1 cellular context compared by ENCODE assay signal in genomic region chr1:42958488-42959317, GRCh38.
TF ChIP-seq lines count a peak whose summit lies in the region.

Gene SLC2A1, minus strand, starts transcription at chr1:42958868. Its CDS starts 217 bp downstream, at chr1:42958651.

TF ChIP-seq in HepG2, 621 proteins besides CTCF, POLR2A, EP300 and RAD21 (continued from another document and continues in another):
- TF ChIP-seq, protein P1, sequence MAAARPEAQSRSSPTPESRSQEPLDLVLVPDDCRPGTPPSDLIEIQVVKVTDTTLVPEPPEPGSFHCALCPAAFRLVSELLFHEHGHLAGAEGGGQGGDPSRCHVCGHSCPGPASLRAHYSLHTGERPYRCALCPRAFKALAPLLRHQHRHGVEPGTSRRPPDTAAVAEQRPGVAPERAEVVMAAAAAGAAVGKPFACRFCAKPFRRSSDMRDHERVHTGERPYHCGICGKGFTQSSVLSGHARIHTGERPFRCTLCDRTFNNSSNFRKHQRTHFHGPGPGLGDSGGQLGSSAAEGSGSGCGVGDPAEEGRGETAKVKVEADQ (CRISPR knock-in tag; IDR thresholded peaks at IDR 0.05; ENCODE audit: borderline replicate concordance) = 0 out of 2 replicates have a peak, but pooled peaks have one; percentile 18
- TF ChIP-seq LCORL (IDR thresholded peaks at IDR 0.05) = no peak
- peak; percentile 52; the same call in 1 of the 2 replicates for TF ChIP-seq LCORL (CRISPR knock-in tag; IDR thresholded peaks at IDR 0.05)
- peak; percentile 68; the same call in 1 of the 2 replicates for TF ChIP-seq CHD4 (IDR thresholded peaks at IDR 0.05; ENCODE audit: borderline replicate concordance, low read length)
- 0 out of 2 replicates have a peak, but pooled peaks have one; percentile 6 for TF ChIP-seq NR0B2 (CRISPR knock-in tag; IDR thresholded peaks at IDR 0.05)
- TF ChIP-seq, protein P2, sequence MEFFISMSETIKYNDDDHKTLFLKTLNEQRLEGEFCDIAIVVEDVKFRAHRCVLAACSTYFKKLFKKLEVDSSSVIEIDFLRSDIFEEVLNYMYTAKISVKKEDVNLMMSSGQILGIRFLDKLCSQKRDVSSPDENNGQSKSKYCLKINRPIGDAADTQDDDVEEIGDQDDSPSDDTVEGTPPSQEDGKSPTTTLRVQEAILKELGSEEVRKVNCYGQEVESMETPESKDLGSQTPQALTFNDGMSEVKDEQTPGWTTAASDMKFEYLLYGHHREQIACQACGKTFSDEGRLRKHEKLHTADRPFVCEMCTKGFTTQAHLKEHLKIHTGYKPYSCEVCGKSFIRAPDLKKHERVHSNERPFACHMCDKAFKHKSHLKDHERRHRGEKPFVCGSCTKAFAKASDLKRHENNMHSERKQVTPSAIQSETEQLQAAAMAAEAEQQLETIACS (CRISPR knock-in tag; IDR thresholded peaks at IDR 0.05) = no peak; the same call in 1 of the 2 replicates
- TF ChIP-seq NFAT5 (CRISPR knock-in tag; IDR thresholded peaks at IDR 0.05) = no peak
- TF ChIP-seq UBTF (CRISPR knock-in tag; IDR thresholded peaks at IDR 0.05) = peak; percentile 51
- no peak for TF ChIP-seq JUND (CRISPR knock-in tag; IDR thresholded peaks at IDR 0.05)
- peak; percentile 70; the same call in 1 of the 2 replicates for TF ChIP-seq ZFP90 (CRISPR knock-in tag; IDR thresholded peaks at IDR 0.05; ENCODE audit: borderline replicate concordance)
- TF ChIP-seq, protein P3, sequence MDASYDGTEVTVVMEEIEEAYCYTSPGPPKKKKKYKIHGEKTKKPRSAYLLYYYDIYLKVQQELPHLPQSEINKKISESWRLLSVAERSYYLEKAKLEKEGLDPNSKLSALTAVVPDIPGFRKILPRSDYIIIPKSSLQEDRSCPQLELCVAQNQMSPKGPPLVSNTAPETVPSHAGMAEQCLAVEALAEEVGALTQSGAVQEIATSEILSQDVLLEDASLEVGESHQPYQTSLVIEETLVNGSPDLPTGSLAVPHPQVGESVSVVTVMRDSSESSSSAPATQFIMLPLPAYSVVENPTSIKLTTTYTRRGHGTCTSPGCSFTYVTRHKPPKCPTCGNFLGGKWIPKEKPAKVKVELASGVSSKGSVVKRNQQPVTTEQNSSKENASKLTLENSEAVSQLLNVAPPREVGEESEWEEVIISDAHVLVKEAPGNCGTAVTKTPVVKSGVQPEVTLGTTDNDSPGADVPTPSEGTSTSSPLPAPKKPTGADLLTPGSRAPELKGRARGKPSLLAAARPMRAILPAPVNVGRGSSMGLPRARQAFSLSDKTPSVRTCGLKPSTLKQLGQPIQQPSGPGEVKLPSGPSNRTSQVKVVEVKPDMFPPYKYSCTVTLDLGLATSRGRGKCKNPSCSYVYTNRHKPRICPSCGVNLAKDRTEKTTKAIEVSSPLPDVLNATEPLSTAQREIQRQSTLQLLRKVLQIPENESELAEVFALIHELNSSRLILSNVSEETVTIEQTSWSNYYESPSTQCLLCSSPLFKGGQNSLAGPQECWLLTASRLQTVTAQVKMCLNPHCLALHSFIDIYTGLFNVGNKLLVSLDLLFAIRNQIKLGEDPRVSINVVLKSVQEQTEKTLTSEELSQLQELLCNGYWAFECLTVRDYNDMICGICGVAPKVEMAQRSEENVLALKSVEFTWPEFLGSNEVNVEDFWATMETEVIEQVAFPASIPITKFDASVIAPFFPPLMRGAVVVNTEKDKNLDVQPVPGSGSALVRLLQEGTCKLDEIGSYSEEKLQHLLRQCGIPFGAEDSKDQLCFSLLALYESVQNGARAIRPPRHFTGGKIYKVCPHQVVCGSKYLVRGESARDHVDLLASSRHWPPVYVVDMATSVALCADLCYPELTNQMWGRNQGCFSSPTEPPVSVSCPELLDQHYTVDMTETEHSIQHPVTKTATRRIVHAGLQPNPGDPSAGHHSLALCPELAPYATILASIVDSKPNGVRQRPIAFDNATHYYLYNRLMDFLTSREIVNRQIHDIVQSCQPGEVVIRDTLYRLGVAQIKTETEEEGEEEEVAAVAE (CRISPR knock-in tag; IDR thresholded peaks at IDR 0.05; ENCODE audit: borderline replicate concordance) = no peak; the same call in 1 of the 2 replicates
- peak; percentile 30; the same call in 1 of the 2 replicates for TF ChIP-seq SOX5 (CRISPR knock-in tag; IDR thresholded peaks at IDR 0.05; ENCODE audit: borderline replicate concordance)
- TF ChIP-seq ZHX1 (CRISPR knock-in tag; IDR thresholded peaks at IDR 0.05; ENCODE audit: low read depth) = no peak
- TF ChIP-seq, protein P4, sequence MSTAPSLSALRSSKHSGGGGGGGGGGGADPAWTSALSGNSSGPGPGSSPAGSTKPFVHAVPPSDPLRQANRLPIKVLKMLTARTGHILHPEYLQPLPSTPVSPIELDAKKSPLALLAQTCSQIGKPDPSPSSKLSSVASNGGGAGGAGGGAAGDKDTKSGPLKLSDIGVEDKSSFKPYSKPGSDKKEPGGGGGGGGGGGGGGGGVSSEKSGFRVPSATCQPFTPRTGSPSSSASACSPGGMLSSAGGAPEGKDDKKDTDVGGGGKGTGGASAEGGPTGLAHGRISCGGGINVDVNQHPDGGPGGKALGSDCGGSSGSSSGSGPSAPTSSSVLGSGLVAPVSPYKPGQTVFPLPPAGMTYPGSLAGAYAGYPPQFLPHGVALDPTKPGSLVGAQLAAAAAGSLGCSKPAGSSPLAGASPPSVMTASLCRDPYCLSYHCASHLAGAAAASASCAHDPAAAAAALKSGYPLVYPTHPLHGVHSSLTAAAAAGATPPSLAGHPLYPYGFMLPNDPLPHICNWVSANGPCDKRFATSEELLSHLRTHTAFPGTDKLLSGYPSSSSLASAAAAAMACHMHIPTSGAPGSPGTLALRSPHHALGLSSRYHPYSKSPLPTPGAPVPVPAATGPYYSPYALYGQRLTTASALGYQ (CRISPR knock-in tag; IDR thresholded peaks at IDR 0.05) = peak; percentile 19; the same call in 1 of the 2 replicates
- no peak for TF ChIP-seq NKX3-1 (CRISPR knock-in tag; IDR thresholded peaks at IDR 0.05)
- TF ChIP-seq NFYC (CRISPR knock-in tag; IDR thresholded peaks at IDR 0.05) = peak; percentile 77
- peak; percentile 73 for TF ChIP-seq MXD4 (CRISPR knock-in tag; IDR thresholded peaks at IDR 0.05)
- peak; percentile 78; the same call in 1 of the 2 replicates for TF ChIP-seq ZNF274 (CRISPR knock-in tag; IDR thresholded peaks at IDR 0.05)
- TF ChIP-seq POLR2AphosphoS5 (IDR thresholded peaks at IDR 0.05; ENCODE audit: low read depth, low read length) = peak; percentile 98
- TF ChIP-seq ZNF629 (CRISPR knock-in tag; conservative IDR thresholded peaks at IDR 0.05) = no peak
